In genomic region chr2:219969508-219969907, GRCh38 we compare ENCODE assay signal across 20 cellular contexts.
DNase-seq lines count a peak whose midpoint lies in the region; ATAC-seq and TF ChIP-seq lines count a peak whose summit lies in the region.
"Had no signal": no experiment of that assay in that cellular context is flagged by ENCODE, and none has a peak within 500 bp of the region (broad histone marks: within the 10 kb centered on the region; RNA-seq: fewer than 3 reads in every experiment).

No MANE protein-coding gene starts in this region.

- no peak overlapping the region for H3K27ac ChIP-seq in testis
- H3K27ac ChIP-seq: HL-60, sigmoid colon had no signal

- TF ChIP-seq CTCF in retinal pigment epithelial cell (conservative IDR thresholded peaks at IDR 0.05; ENCODE audit: low read depth, low read length) (no peak), testis (IDR thresholded peaks at IDR 0.05) (no peak)

- H3K36me3 ChIP-seq in testis (ENCODE audit: low read depth, missing control alignments): no peaks in the 10 kb centered on the region
- H3K36me3 ChIP-seq: sigmoid colon had no signal

- H3K9me3 ChIP-seq in testis: no peaks in the 10 kb centered on the region
- H3K9me3 ChIP-seq: sigmoid colon had no signal

- H3K4me1 ChIP-seq in testis: no peaks in the 10 kb centered on the region
- H3K4me1 ChIP-seq: sigmoid colon had no signal

- DNase-seq in Daoy (ENCODE audit: low read depth) (peak; percentile 13), M059J (ENCODE audit: low read depth) (peak; percentile 92), dedifferentiated amniotic fluid mesenchymal stem cell (ENCODE audit: extremely low spot score) (peak; percentile 70), retinal pigment epithelial cell (ENCODE audit: low read depth) (peak; percentile 55), testis (no peak), D341Med (ENCODE audit: low spot score) (no peak)
- DNase-seq: activated CD4-positive, alpha-beta T cell treated with anti-CD3 and anti-CD28 coated beads for 36 hours; activated naive CD4-positive, alpha-beta T cell treated with anti-CD3 and anti-CD28 coated beads, Interleukin-2, amount 50 U/mL, for 16 hours; C1 segment of cervical spinal cord; DMS79 treated with DMSO at 0.1 percent for 48 hours; endodermal cell; kidney; NCI-H526; occipital lobe; sigmoid colon; T-helper 2 cell had no signal

- WGBS in testis, 2 donors: 94 to 97% methylated on average over 4 of the region's 4 CpGs

- H3K4me3 ChIP-seq in retinal pigment epithelial cell (ENCODE audit: low read length) (no peak overlapping the region), testis (no peak overlapping the region)
- H3K4me3 ChIP-seq: sigmoid colon had no signal

- intact Hi-C loops in testis (cut with DNase I; ENCODE audit: low total_unique reads): no loop called here

- H3K27me3 ChIP-seq in testis: no peaks in the 10 kb centered on the region
- H3K27me3 ChIP-seq: sigmoid colon had no signal

- ATAC-seq in GM21367 (IDR thresholded peaks at IDR 0.05; ENCODE audit: unreplicated experiment) (no peak), HG03378 (IDR thresholded peaks at IDR 0.05; ENCODE audit: unreplicated experiment) (no peak)
- ATAC-seq: activated CD4-positive, alpha-beta T cell treated with anti-CD3 and anti-CD28 coated beads for 36 hours; Panc1 had no signal

- TF ChIP-seq POLR2A in testis (IDR thresholded peaks at IDR 0.05): no peak

Comparison
In these comparisons a context has a peak if more than half of its experiments do, and no peak if none do; other contexts are left out.
1. DNase-seq: peak in Daoy (single experiment), M059J (single experiment), dedifferentiated amniotic fluid mesenchymal stem cell (single experiment) and retinal pigment epithelial cell (single experiment); none in testis (single experiment) and D341Med (single experiment).